17 cellular contexts compared by ENCODE assay signal in the genomic region with DNA sequence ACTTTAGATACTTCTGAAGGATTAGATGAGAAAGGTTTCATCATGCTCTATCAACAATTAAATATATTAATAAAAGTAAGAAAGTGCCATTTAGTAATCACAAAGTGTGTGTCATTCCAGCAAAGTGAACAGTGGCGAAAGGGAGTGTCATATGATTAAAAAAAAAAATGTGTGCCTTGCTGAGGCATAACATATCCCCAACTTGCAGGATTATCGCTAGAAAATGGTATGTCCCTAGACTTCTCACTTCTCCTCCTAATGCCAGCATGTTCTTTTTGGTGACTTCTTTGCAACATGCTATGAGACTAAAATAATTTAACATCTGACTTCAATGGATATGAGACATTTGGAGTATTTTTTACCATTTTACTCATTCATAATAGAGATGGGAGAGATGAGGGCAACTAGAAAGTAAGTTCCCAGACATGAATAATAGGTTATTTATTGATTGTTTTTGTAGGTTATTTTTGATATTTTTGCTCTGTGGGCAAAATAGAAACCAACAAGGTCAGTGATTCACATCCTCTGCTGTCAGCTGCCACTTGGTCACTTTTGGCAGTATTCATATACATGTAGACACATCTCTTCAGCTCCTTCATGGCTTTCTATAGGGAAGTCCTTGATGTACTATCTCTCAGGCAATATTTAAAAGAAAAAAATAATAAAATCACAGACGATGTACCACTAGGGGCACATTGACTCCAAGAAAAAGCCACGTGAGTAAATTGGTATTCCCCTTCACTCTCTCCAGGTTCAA.
DNase-seq lines count a peak whose midpoint lies in the region; ATAC-seq and TF ChIP-seq lines count a peak whose summit lies in the region.
"Had no signal": no experiment of that assay in that cellular context is flagged by ENCODE, and none has a peak within 500 bp of the region (broad histone marks: within the 10 kb centered on the region; RNA-seq: fewer than 3 reads in every experiment).

No MANE protein-coding gene starts in this region.

- peak; percentile 84 for ATAC-seq in GM18498 (IDR thresholded peaks at IDR 0.05; ENCODE audit: unreplicated experiment)
- peak; percentile 92 for ATAC-seq in GM19452 (IDR thresholded peaks at IDR 0.05; ENCODE audit: unreplicated experiment)
- ATAC-seq in HG02943 (IDR thresholded peaks at IDR 0.05; ENCODE audit: low read depth, unreplicated experiment), result peak; percentile 88
- ATAC-seq in HG03565 (IDR thresholded peaks at IDR 0.05; ENCODE audit: unreplicated experiment), result peak; percentile 50
- ATAC-seq in GM18505 (IDR thresholded peaks at IDR 0.05; ENCODE audit: unreplicated experiment), result no peak
- ATAC-seq: A549; activated T-cell treated with anti-CD3 and anti-CD28 coated beads, Interleukin-2, amount 50 U/mL, for 4 hours had no signal

- DNase-seq in activated CD4-positive, alpha-beta T cell treated with anti-CD3 and anti-CD28 coated beads for 48 hours, result no peak
- no peak for DNase-seq in middle frontal gyrus (ENCODE audit: extremely low spot score, low spot score)
- DNase-seq in activated CD4-positive, alpha-beta T cell treated with anti-CD3 and anti-CD28 coated beads, Interleukin-2, amount 50 U/mL, for 48 hours, result no peak
- DNase-seq: activated CD4-positive, alpha-beta T cell treated with anti-CD3 and anti-CD28 coated beads for 4 hours; activated T-cell treated with anti-CD3 and anti-CD28 coated beads, Interleukin-2, amount 50 U/mL, for 4 hours; CD4-positive, CD25-positive, alpha-beta regulatory T cell; NCI-H1048; NK-92 treated with Interleukin-12 subunit alpha and Interleukin-12 subunit beta, amount 100 ng/mL, for 24 hours; occipital lobe; SHP77 treated with DMSO at 0.1 percent for 48 hours; stimulated activated naive CD4-positive, alpha-beta T cell treated with Interleukin-2 at 50 U/mL for 16 hours had no signal

- TF ChIP-seq POLR2A in GM18505 (IDR thresholded peaks at IDR 0.05; ENCODE audit: borderline replicate concordance, extremely low read depth, insufficient read depth, insufficient read length), result no peak
